ENCODE assay signal across 9 cellular contexts in genomic region chr19:42313096-42313839, GRCh38. TPM values are rescaled to one million over a fixed set of nuclear protein-coding genes. Genes with fewer than 3 reads are reported as not detected.
DNase-seq lines count a peak whose midpoint lies in the region; ATAC-seq and TF ChIP-seq lines count a peak whose summit lies in the region.
"Had no signal": no experiment of that assay in that cellular context is flagged by ENCODE, and none has a peak within 500 bp of the region (broad histone marks: within the 10 kb centered on the region; RNA-seq: fewer than 3 reads in every experiment).

TMEM145 (plus strand) TSS chr19:42313309; CDS start chr19:42313377, 68 bp downstream.

- POLR2A ChIA-PET in MCF 10A (lab: Yijun Ruan, JAX) = interaction anchor here (0.8 kb wide), 2 partner anchors 9 to 11 kb away, joined by 3 to 6 read pairs; partner anchors contain the start of genes PAFAH1B3 and PRR19

- H3K4me1 ChIP-seq in HUES6 (ENCODE audit: control insufficient read depth, insufficient read depth, low read length) = no peaks in the 10 kb centered on the region
- peaks cover 0 to 14% (median 7%) of the 10 kb centered on the region in 4 donors for H3K4me1 ChIP-seq in Peyer's patch

- H3K4me1 Mint-ChIP-seq in MCF 10A (ENCODE audit: insufficient read depth, unreplicated experiment) = peaks cover 12% of the 10 kb centered on the region

- H3K27ac Mint-ChIP-seq in MCF 10A (ENCODE audit: low read depth, unreplicated experiment) = no peak within 1 kb of the TSS

- intact Hi-C loops in MCF 10A (cut with micrococcal nuclease) = no loop called here

- no peaks in the 10 kb centered on the region for H3K9me3 ChIP-seq in HUES6 (ENCODE audit: control insufficient read depth, insufficient read depth, low read depth, low read length)
- H3K9me3 ChIP-seq in Peyer's patch = peaks cover 0 to 3% (median 0%) of the 10 kb centered on the region in 4 donors
- H3K9me3 ChIP-seq in iPS-18c (ENCODE audit: control insufficient read depth, insufficient read depth, low read length) = no peaks in the 10 kb centered on the region
- H3K9me3 ChIP-seq: thyroid gland had no signal

- CTCF ChIA-PET in MCF 10A (lab: Yijun Ruan, JAX) = interaction anchor here (0.6 to 1.1 kb wide), 2 partner anchors 9 to 68 kb away, joined by 3 to 4 read pairs; no protein-coding TSS in a partner anchor

- TF ChIP-seq POLR2A in Peyer's patch (IDR thresholded peaks at IDR 0.05) = no peak

- TF ChIP-seq CTCF in Peyer's patch (IDR thresholded peaks at IDR 0.05) (peak in 1 of 6 experiments; percentile 6), MCF 10A (IDR thresholded peaks at IDR 0.05; ENCODE audit: unreplicated experiment) (peak; percentile 14)

- no TSS peak for BruUV-seq in MCF 10A (replicated peaks; lab: Mats Ljungman, UMichigan)

- peaks cover 46% of the 10 kb centered on the region for H3K27me3 ChIP-seq in HUES6 (ENCODE audit: control insufficient read depth, insufficient read depth, low read length)
- H3K27me3 ChIP-seq in Peyer's patch = peaks cover 0 to 3% of the 10 kb centered on the region in 2 donors
- H3K27me3 ChIP-seq: thyroid gland had no signal

- H3K36me3 Mint-ChIP-seq in MCF 10A (ENCODE audit: insufficient read depth, unreplicated experiment) = peaks cover 6% of the 10 kb centered on the region

- no peak within 1 kb of the TSS for H3K27ac ChIP-seq in HUES6 (ENCODE audit: low read depth, low read length)
- H3K27ac ChIP-seq in Peyer's patch = no peak within 1 kb of the TSS
- H3K27ac ChIP-seq: thyroid gland had no signal

- H3K36me3 ChIP-seq in HUES6 (ENCODE audit: control insufficient read depth, insufficient read depth, low read length) = no peaks in the 10 kb centered on the region
- no peaks in the 10 kb centered on the region for H3K36me3 ChIP-seq in Peyer's patch
- H3K36me3 ChIP-seq: thyroid gland had no signal

- no peak for ATAC-seq in GM18519 (IDR thresholded peaks at IDR 0.05; ENCODE audit: low FRiP score, unreplicated experiment)

- H3K4me3 Mint-ChIP-seq in MCF 10A (ENCODE audit: unreplicated experiment) = peak within 1 kb of the TSS; percentile 66

- no peak within 1 kb of the TSS for H3K9ac ChIP-seq in HUES6 (ENCODE audit: low read length)

- no peaks in the 10 kb centered on the region for H3K9me3 Mint-ChIP-seq in MCF 10A (ENCODE audit: unreplicated experiment)

- H3K27me3 Mint-ChIP-seq in MCF 10A (ENCODE audit: insufficient read depth, unreplicated experiment) = peaks cover 13% of the 10 kb centered on the region

- peak; percentile 26 for DNase-seq in DMS114 treated with DMSO at 0.1 percent for 48 hours (lab: John Stamatoyannopoulos, UW; ENCODE audit: unreplicated experiment)
- DNase-seq in Peyer's patch = peak in 1 of 3 donors; percentile 24
- peak; percentile 34 for DNase-seq in MCF 10A (ENCODE audit: unreplicated experiment)
- DNase-seq in skeletal muscle cell (ENCODE audit: low read depth) = no peak
- no peak for DNase-seq in NCI-H1048 (lab: John Stamatoyannopoulos, UW)

- H3K4me3 ChIP-seq in HUES6 (ENCODE audit: low read depth, low read length) (peak within 1 kb of the TSS; percentile 84), Peyer's patch (peak within 1 kb of the TSS; percentile 10 to 62 (median 48)), iPS-18c (ENCODE audit: insufficient read depth, low read depth, low read length) (peak within 1 kb of the TSS; percentile 76), skeletal muscle cell (ENCODE audit: low read depth, low read length) (peak within 1 kb of the TSS; percentile 57)

RNA-seq across cellular contexts. Expression of gene TMEM145, which starts in this region (rescaled TPM):
- total RNA-seq in Peyer's patch (not detected), MCF 10A (2022) (not detected in 2 replicates)

Comparison
In these comparisons a context has a peak if more than half of its experiments do, and no peak if none do; other contexts are left out.
1. Peak in DNase-seq in MCF 10A; RNA of the gene not detected or under 1 TPM.